8 cellular contexts compared by ENCODE assay signal in genomic region chr5:35884125-35884788, GRCh38. TPM values are rescaled to one million over a fixed set of nuclear protein-coding genes. Genes with fewer than 3 reads are reported as not detected.
DNase-seq lines count a peak whose midpoint lies in the region; ATAC-seq and TF ChIP-seq lines count a peak whose summit lies in the region.

No MANE protein-coding gene starts in this region.

- H3K79me2 ChIP-seq in KMS-11 (ENCODE audit: insufficient read depth, low read depth) = no peaks in the 10 kb centered on the region

- no peaks in the 10 kb centered on the region for H3K36me3 ChIP-seq in KMS-11 (ENCODE audit: insufficient read depth)
- H3K36me3 ChIP-seq in testis (ENCODE audit: low read depth, missing control alignments) = no peaks in the 10 kb centered on the region

- H3K27ac Mint-ChIP-seq in activated naive CD4-positive, alpha-beta T cell treated with anti-CD3 and anti-CD28 coated beads, Interleukin-2, amount 10 ng/mL, durations not matched to agents 7 days and 5 days = peak overlapping the region; percentile 8
- peak overlapping the region; percentile 85 for H3K27ac Mint-ChIP-seq in activated naive CD8-positive, alpha-beta T cell treated with anti-CD3 and anti-CD28 coated beads for 36 hours

- no peaks in the 10 kb centered on the region for H3K9me3 ChIP-seq in testis

- H3K27me3 Mint-ChIP-seq in activated naive CD4-positive, alpha-beta T cell treated with anti-CD3 and anti-CD28 coated beads, Interleukin-2, amount 10 ng/mL, durations not matched to agents 7 days and 5 days = no peaks in the 10 kb centered on the region
- H3K27me3 Mint-ChIP-seq in activated naive CD8-positive, alpha-beta T cell treated with anti-CD3 and anti-CD28 coated beads for 36 hours = no peaks in the 10 kb centered on the region

- no peak for DNase-seq in activated naive CD4-positive, alpha-beta T cell treated with anti-CD3 and anti-CD28 coated beads, Interleukin-2, amount 10 ng/mL, durations not matched to agents 7 days and 5 days
- no peak for DNase-seq in activated naive CD4-positive, alpha-beta T cell treated with Interleukin-2 at 50 U/mL for 16 hours
- peak; percentile 29 for DNase-seq in activated naive CD8-positive, alpha-beta T cell treated with anti-CD3 and anti-CD28 coated beads for 36 hours
- DNase-seq in omental fat pad (ENCODE audit: low spot score) (no peak), testis (no peak)
- no peak for DNase-seq in stimulated activated CD4-positive, alpha-beta T cell treated with anti-CD3 and anti-CD28 coated beads, Interleukin-2, amount 100 ng/mL, for 24 hours
- no peak for DNase-seq in stimulated activated CD4-positive, alpha-beta T cell treated with anti-CD3 and anti-CD28 coated beads, Interleukin-2, amount 100 ng/mL, for 48 hours

- H3K4me1 ChIP-seq in KMS-11 (ENCODE audit: low read depth, poor library complexity, severe bottlenecking) = peaks cover 57% of the 10 kb centered on the region
- H3K4me1 ChIP-seq in testis = no peaks in the 10 kb centered on the region

- CTCF ChIA-PET in activated naive CD4-positive, alpha-beta T cell treated with anti-CD3 and anti-CD28 coated beads, Interleukin-2, amount 10 ng/mL, durations not matched to agents 7 days and 5 days (lab: Charles Lee) = no interaction called here

- 88 to 89% methylated on average over 1 of the region's 1 CpG for WGBS in testis, 2 donors

- H3K4me1 Mint-ChIP-seq in activated naive CD4-positive, alpha-beta T cell treated with anti-CD3 and anti-CD28 coated beads, Interleukin-2, amount 10 ng/mL, durations not matched to agents 7 days and 5 days = peaks cover 49% of the 10 kb centered on the region
- peaks cover 46% of the 10 kb centered on the region for H3K4me1 Mint-ChIP-seq in activated naive CD8-positive, alpha-beta T cell treated with anti-CD3 and anti-CD28 coated beads for 36 hours

- H3K4me3 ChIP-seq in KMS-11 (IDR thresholded peaks at IDR 0.05; ENCODE audit: insufficient read depth, low read depth, low read length) (no peak overlapping the region), testis (no peak overlapping the region)

- no peak for TF ChIP-seq POLR2A in testis (IDR thresholded peaks at IDR 0.05)

- intact Hi-C loops in testis (cut with DNase I; ENCODE audit: low total_unique reads) = no loop called here

- no peaks in the 10 kb centered on the region for H3K9me3 Mint-ChIP-seq in activated naive CD4-positive, alpha-beta T cell treated with anti-CD3 and anti-CD28 coated beads, Interleukin-2, amount 10 ng/mL, durations not matched to agents 7 days and 5 days
- peaks cover 15% of the 10 kb centered on the region for H3K9me3 Mint-ChIP-seq in activated naive CD8-positive, alpha-beta T cell treated with anti-CD3 and anti-CD28 coated beads for 36 hours

- H4K20me1 ChIP-seq in KMS-11 (ENCODE audit: insufficient read depth) = no peaks in the 10 kb centered on the region

- peak overlapping the region; percentile 56 for H3K4me2 ChIP-seq in KMS-11

- peaks cover 39% of the 10 kb centered on the region for H3K36me3 Mint-ChIP-seq in activated naive CD4-positive, alpha-beta T cell treated with anti-CD3 and anti-CD28 coated beads, Interleukin-2, amount 10 ng/mL, durations not matched to agents 7 days and 5 days
- peaks cover 39% of the 10 kb centered on the region for H3K36me3 Mint-ChIP-seq in activated naive CD8-positive, alpha-beta T cell treated with anti-CD3 and anti-CD28 coated beads for 36 hours

- peak overlapping the region; percentile 61 for H3K27ac ChIP-seq in KMS-11
- H3K27ac ChIP-seq in testis = no peak overlapping the region

- TF ChIP-seq CTCF in KMS-11 (conservative IDR thresholded peaks at IDR 0.05; ENCODE audit: low read depth, low read length) (no peak), omental fat pad (IDR thresholded peaks at IDR 0.05) (no peak), testis (IDR thresholded peaks at IDR 0.05) (no peak)

- H3K27me3 ChIP-seq in KMS-11 (ENCODE audit: insufficient read depth, low read depth) (no peaks in the 10 kb centered on the region), testis (no peaks in the 10 kb centered on the region)

- H2AFZ ChIP-seq in KMS-11 (ENCODE audit: low read depth) = no peak overlapping the region

- H3K9ac ChIP-seq in KMS-11 = no peak overlapping the region; the same call in 1 of the 2 replicates

- H3K4me3 Mint-ChIP-seq in activated naive CD4-positive, alpha-beta T cell treated with anti-CD3 and anti-CD28 coated beads, Interleukin-2, amount 10 ng/mL, durations not matched to agents 7 days and 5 days = no peak overlapping the region
- peak overlapping the region; percentile 12 for H3K4me3 Mint-ChIP-seq in activated naive CD8-positive, alpha-beta T cell treated with anti-CD3 and anti-CD28 coated beads for 36 hours

- peak; percentile 41 for ATAC-seq in omental fat pad (ENCODE audit: low FRiP score)

RNA-seq across cellular contexts. Expression of gene IL7R, which starts 27.6 kb away (rescaled TPM):
- total RNA-seq in activated naive CD8-positive, alpha-beta T cell treated with anti-CD3 and anti-CD28 coated beads for 36 hours = 100 to 1,000 TPM; 112 to 117 TPM
- 10 to 100 TPM; 13.4 to 45.8 (median 23.7) TPM for total RNA-seq in omental fat pad
- total RNA-seq in testis = 10 to 100 TPM in 1 of 2 donors, 1 to 10 TPM in 1; 7.6 to 17.5 TPM
- polyA plus RNA-seq in testis (ENCODE audit: insufficient read depth, low read depth, low replicate concordance) = 12.1 TPM

RNA-seq across cellular contexts. Expression of gene CAPSL, which starts 54.2 kb away (rescaled TPM):
- under 1 TPM; 0.68 to 0.74 TPM for total RNA-seq in activated naive CD8-positive, alpha-beta T cell treated with anti-CD3 and anti-CD28 coated beads for 36 hours
- total RNA-seq in omental fat pad (not detected), testis (1 to 10 TPM; 3.5 to 4.5 TPM)
- 28.5 TPM for polyA plus RNA-seq in testis (ENCODE audit: insufficient read depth, low read depth, low replicate concordance)
